In the genomic region with DNA sequence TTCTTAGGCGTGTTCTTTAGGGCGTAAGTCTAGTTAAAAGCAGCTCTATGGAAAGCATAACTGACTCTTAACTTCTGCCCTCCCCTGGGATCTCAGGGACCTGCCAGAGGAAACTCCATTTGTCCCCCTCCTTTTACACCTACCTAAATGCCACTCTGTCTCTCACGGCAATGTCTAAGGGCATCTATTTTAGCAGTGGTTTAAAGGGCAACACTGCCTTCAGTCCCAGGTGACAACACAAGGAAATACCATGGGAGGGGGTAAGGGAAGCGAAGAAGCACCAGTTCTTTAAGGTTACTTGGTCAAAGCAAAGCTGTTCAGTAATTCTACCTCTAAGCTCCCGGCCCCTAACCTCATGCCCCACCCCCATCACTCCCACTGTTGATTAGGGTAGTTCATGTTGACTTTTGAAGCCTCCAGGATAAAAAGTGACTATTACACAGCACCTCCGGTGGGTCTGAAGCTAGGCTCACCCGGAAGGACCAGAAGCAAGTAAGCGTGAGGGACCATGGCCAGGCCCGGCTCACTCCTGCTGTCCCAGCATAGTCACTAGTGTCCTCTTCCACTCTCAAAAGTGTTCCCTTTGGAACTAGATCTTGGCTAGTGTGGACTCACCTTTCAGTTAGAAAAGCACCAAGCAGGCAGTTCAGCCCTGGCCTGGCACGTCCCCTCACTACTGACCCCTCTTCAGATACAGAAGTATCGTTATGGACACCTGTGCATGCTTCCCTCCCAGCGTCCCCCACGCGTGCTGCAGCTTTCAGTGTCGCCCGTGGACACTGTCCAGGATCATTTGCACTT, we compare ENCODE assay signal across 9 cellular contexts. TPM values are rescaled to one million over a fixed set of nuclear protein-coding genes. Genes with fewer than 3 reads are reported as not detected.
DNase-seq lines count a peak whose midpoint lies in the region; ATAC-seq and TF ChIP-seq lines count a peak whose summit lies in the region.
"Had no signal": no experiment of that assay in that cellular context is flagged by ENCODE, and none has a peak within 500 bp of the region (broad histone marks: within the 10 kb centered on the region; RNA-seq: fewer than 3 reads in every experiment).

No MANE protein-coding gene starts in this region.

- H3K36me3 ChIP-seq in RWPE2 (ENCODE audit: low read depth) = no peaks in the 10 kb centered on the region
- no peaks in the 10 kb centered on the region for H3K36me3 ChIP-seq in smooth muscle cell (ENCODE audit: low read depth)

- H3K27ac ChIP-seq in RWPE2 (ENCODE audit: poor library complexity, severe bottlenecking) = peak overlapping the region; percentile 95
- peak overlapping the region; percentile 88 for H3K27ac ChIP-seq in smooth muscle cell (ENCODE audit: low read depth)

- H3K4me1 ChIP-seq in RWPE2 (ENCODE audit: insufficient read depth, poor library complexity, severe bottlenecking) = peaks cover 32% of the 10 kb centered on the region
- peaks cover 10% of the 10 kb centered on the region for H3K4me1 ChIP-seq in smooth muscle cell (ENCODE audit: low read depth)

- DNase-seq in RWPE2 (ENCODE audit: low spot score) (no peak), fibroblast of the aortic adventitia (ENCODE audit: low read depth) (no peak), smooth muscle cell (lab: John Stamatoyannopoulos, UW; ENCODE audit: unreplicated experiment) (no peak), GDM1 (lab: John Stamatoyannopoulos, UW) (no peak)
- DNase-seq: caudate nucleus had no signal

- peak; percentile 31 for TF ChIP-seq POLR2A in GM18951 (IDR thresholded peaks at IDR 0.05; ENCODE audit: extremely low read depth, insufficient read depth, insufficient read length)

- no peak overlapping the region for H3K4me2 ChIP-seq in smooth muscle cell

- H3K4me3 ChIP-seq in RWPE2 (ENCODE audit: severe bottlenecking) (peak overlapping the region; percentile 45), fibroblast of the aortic adventitia (ENCODE audit: low read depth, low read length) (peak overlapping the region; percentile 68), smooth muscle cell (peak overlapping the region; percentile 43)

- no peak overlapping the region for H2AFZ ChIP-seq in smooth muscle cell (ENCODE audit: low read depth)

- peaks cover 49% of the 10 kb centered on the region for H3K79me2 ChIP-seq in smooth muscle cell (ENCODE audit: low read depth)

- no peaks in the 10 kb centered on the region for H3F3A ChIP-seq in smooth muscle cell (ENCODE audit: low read depth)

- in situ Hi-C loops in GM18951 (cut with MboI; ENCODE audit: low sequenced_read_pairs, unreplicated experiment) = no loop called here

- TF ChIP-seq CTCF in RWPE2 (IDR thresholded peaks at IDR 0.05; ENCODE audit: poor library complexity, severe bottlenecking) (no peak), fibroblast of the aortic adventitia (IDR thresholded peaks at IDR 0.05; ENCODE audit: insufficient read depth, low read length) (no peak), smooth muscle cell (IDR thresholded peaks at IDR 0.05; ENCODE audit: borderline replicate concordance, insufficient read depth, poor library complexity, severe bottlenecking) (no peak)

- ATAC-seq in RWPE2 (ENCODE audit: low read depth) (no peak), GM18861 (IDR thresholded peaks at IDR 0.05; ENCODE audit: unreplicated experiment) (no peak), GM21529 (IDR thresholded peaks at IDR 0.05; ENCODE audit: unreplicated experiment) (no peak), HG02973 (IDR thresholded peaks at IDR 0.05; ENCODE audit: unreplicated experiment) (no peak)

- H3K27me3 ChIP-seq in RWPE2 (ENCODE audit: insufficient read depth, poor library complexity, severe bottlenecking) (no peaks in the 10 kb centered on the region), smooth muscle cell (ENCODE audit: low read depth) (no peaks in the 10 kb centered on the region)

- no peaks in the 10 kb centered on the region for H3K9me3 ChIP-seq in RWPE2 (ENCODE audit: severe bottlenecking)
- no peaks in the 10 kb centered on the region for H3K9me3 ChIP-seq in smooth muscle cell (replicated peaks; ENCODE audit: low read depth)

- WGBS in smooth muscle cell (ENCODE audit: low lambda C conversion rate) = 88% methylated on average over 16 of the region's 16 CpGs

- H3K9ac ChIP-seq in smooth muscle cell (ENCODE audit: low read depth) = no peak overlapping the region

- H4K20me1 ChIP-seq in smooth muscle cell (ENCODE audit: low read depth) = peaks cover 74% of the 10 kb centered on the region

RNA-seq across cellular contexts. Expression of gene CYTH1, which starts 47.0 kb away (rescaled TPM):
- total RNA-seq in fibroblast of the aortic adventitia (ENCODE audit: low replicate concordance) = 7.8 and 13.8 TPM in 2 replicates
- total RNA-seq in smooth muscle cell = 17.4 and 19.3 TPM in 2 replicates
- 14.1 and 26.9 TPM in 2 replicates for polyA plus RNA-seq in smooth muscle cell
